Comparison of ENCODE assay signal across 24 cellular contexts in the genomic region with DNA sequence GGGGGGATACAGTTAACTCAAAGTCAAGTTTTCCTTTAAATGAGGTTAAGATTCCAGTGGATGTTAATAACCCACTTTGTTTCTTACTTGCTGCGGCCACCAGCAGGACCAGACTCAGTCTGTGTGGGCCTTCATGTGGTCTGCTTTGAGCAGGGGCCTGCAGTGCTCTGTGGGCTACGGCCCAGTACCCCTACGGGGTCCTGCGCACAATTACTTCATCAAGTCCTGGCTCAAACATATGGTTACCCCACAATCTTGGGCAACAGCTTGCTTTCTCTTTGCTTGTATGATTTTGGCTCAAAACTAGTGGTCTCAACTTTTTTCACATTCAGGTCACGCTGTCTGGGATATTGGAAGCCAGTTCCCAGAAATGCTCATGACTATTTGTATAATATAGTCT.
A peak's percentile ranks its signal among the peaks of the same experiment; 100 is the strongest.
DNase-seq lines count a peak whose midpoint lies in the region; ATAC-seq, FAIRE-seq and TF ChIP-seq lines count a peak whose summit lies in the region.
"Had no signal": no experiment of that assay in that cellular context is flagged by ENCODE, and none has a peak within 500 bp of the region (broad histone marks: within the 10 kb centered on the region; RNA-seq: fewer than 3 reads in every experiment).

No MANE protein-coding gene starts in this region.

- SMC1A ChIA-PET in GM12878 (lab: Charles Lee; ENCODE audit: uncharacterized antibody, unreplicated experiment) = interaction anchor here (1.0 kb wide), 1 partner anchor 65 kb away, joined by 3 read pairs; no protein-coding TSS in a partner anchor

- FAIRE-seq in GM12878 (lab: Jason Lieb, UNC) = no peak

- no peaks in the 10 kb centered on the region for H3F3A ChIP-seq in GM23338 (replicated peaks; ENCODE audit: low read depth)

- TF ChIP-seq CTCF in GM23338 (conservative IDR thresholded peaks at IDR 0.05; ENCODE audit: low read depth in 2 of 2) = no peak
- TF ChIP-seq CTCF in GM12878 (IDR thresholded peaks at IDR 0.05 in 2 of 3, conservative IDR thresholded peaks at IDR 0.05 in 1 of 3; ENCODE audit: control insufficient read depth in 2 of 3, extremely low read depth in 1 of 3, insufficient read depth in 1 of 3, low read depth in 3 of 3, low read length in 3 of 3) = no peak
- TF ChIP-seq CTCF in sigmoid colon (IDR thresholded peaks at IDR 0.05) = no peak

- 100% methylated on average over 5 of the region's 5 CpGs for WGBS in GM12878 (ENCODE audit: insufficient coverage, insufficient replicate concordance, low lambda C conversion rate, missing lambda C conversion rate)
- 79 to 80% methylated on average over 5 of the region's 5 CpGs for WGBS in sigmoid colon, 2 donors

- H3K4me2 ChIP-seq in GM23338 (no peak overlapping the region), GM12878 (ENCODE audit: control insufficient read depth, insufficient read depth) (peak overlapping the region; percentile 50; the same call in 1 of the 2 replicates)

- H2AFZ ChIP-seq in GM23338 = no peak overlapping the region
- no peak overlapping the region for H2AFZ ChIP-seq in GM12878 (ENCODE audit: control insufficient read depth, low read depth, low read length)
- H2AFZ ChIP-seq: GM23248 had no signal

- TF ChIP-seq EP300 in GM12878 (IDR thresholded peaks at IDR 0.05; ENCODE audit: borderline replicate concordance in 1 of 2, control insufficient read depth in 1 of 2, low read depth in 2 of 2, low read length in 2 of 2) = no peak
- TF ChIP-seq EP300 in sigmoid colon (IDR thresholded peaks at IDR 0.05) = no peak

- H3K9me3 ChIP-seq in GM12878 (replicated peaks; ENCODE audit: control insufficient read depth, insufficient read depth, low read length) = no peaks in the 10 kb centered on the region
- H3K9me3 ChIP-seq in sigmoid colon = no peaks in the 10 kb centered on the region
- H3K9me3 ChIP-seq: Caco-2, heart left ventricle, upper lobe of right lung had no signal

- no peaks in the 10 kb centered on the region for H3K27me3 Mint-ChIP-seq in T-helper 1 cell treated with Interleukin-12 subunit alpha and Interleukin-12 subunit beta and Interleukin-4 antibody, amounts not matched to agents 30 μg/mL and 1 μg/mL, for 36 hours (ENCODE audit: low read depth)
- H3K27me3 Mint-ChIP-seq in GM23338 (ENCODE audit: insufficient read depth, low read depth, poor library complexity) (no peaks in the 10 kb centered on the region), memory B cell (no peaks in the 10 kb centered on the region)
- H3K27me3 Mint-ChIP-seq: effector memory CD8-positive, alpha-beta T cell; naive thymus-derived CD8-positive, alpha-beta T cell; T-cell had no signal

- H3K4me3 Mint-ChIP-seq in T-helper 1 cell treated with Interleukin-12 subunit alpha and Interleukin-12 subunit beta and Interleukin-4 antibody, amounts not matched to agents 30 μg/mL and 1 μg/mL, for 36 hours = peak overlapping the region; percentile 12
- H3K4me3 Mint-ChIP-seq in GM23338 (no peak overlapping the region), memory B cell (no peak overlapping the region)
- H3K4me3 Mint-ChIP-seq: effector memory CD8-positive, alpha-beta T cell; naive thymus-derived CD8-positive, alpha-beta T cell; T-cell had no signal

- no peak overlapping the region for H3K9ac ChIP-seq in GM12878 (ENCODE audit: control insufficient read depth, insufficient read depth, low read length)
- H3K9ac ChIP-seq: GM23248 had no signal

- H4K20me1 ChIP-seq in GM23338 (replicated peaks; ENCODE audit: insufficient read depth) (peaks cover 7% of the 10 kb centered on the region), GM12878 (ENCODE audit: control insufficient read depth, insufficient read depth) (no peaks in the 10 kb centered on the region)

- CTCF ChIA-PET in GM12878 (lab: Yijun Ruan, JAX) = interaction anchor here (0.7 kb wide), 1 partner anchor 26 kb away, joined by 3 read pairs; no protein-coding TSS in a partner anchor

- H3K4me3 ChIP-seq in GM23338 (no peak overlapping the region), GM12878 (no peak overlapping the region), sigmoid colon (no peak overlapping the region)
- H3K4me3 ChIP-seq: GM23248, heart left ventricle, upper lobe of right lung had no signal

- in situ Hi-C loops in GM12878 (cut with MboI) = no loop called here

- no peak for DNase-seq in T-helper 1 cell
- no peak for DNase-seq in GM23338 (ENCODE audit: low spot score)
- no peak for DNase-seq in GM12878 (ENCODE audit: low read depth, low spot score)
- DNase-seq in memory B cell (ENCODE audit: low spot score in 2 of 2) = no peak
- DNase-seq in A172 (ENCODE audit: low spot score) = no peak
- no peak for DNase-seq in sigmoid colon
- DNase-seq in germinal center (ENCODE audit: low spot score) = no peak
- DNase-seq: activated naive CD4-positive, alpha-beta T cell; amniotic stem cell; Caco-2; effector memory CD8-positive, alpha-beta T cell; GM23248; heart left ventricle; naive thymus-derived CD8-positive, alpha-beta T cell; NCI-H1436; NCI-H524 treated with DMSO at 0.1 percent for 48 hours; OCI-M1; SHP77 treated with DMSO at 0.1 percent for 48 hours; small intestine; stimulated activated CD4-positive, alpha-beta T cell treated with anti-CD3 and anti-CD28 coated beads, Interleukin-2, amount 100 ng/mL, for 48 hours; T-cell; upper lobe of right lung had no signal

- H3K4me1 ChIP-seq in GM23338 (ENCODE audit: insufficient read depth) (peaks cover 29% of the 10 kb centered on the region), GM12878 (ENCODE audit: control insufficient read depth, insufficient read depth, low read length) (peaks cover 11% of the 10 kb centered on the region), sigmoid colon (peaks cover 0 to 8% (median 0%) of the 10 kb centered on the region in 4 donors)
- H3K4me1 ChIP-seq: upper lobe of right lung had no signal

- H3K36me3 ChIP-seq in GM23338 (ENCODE audit: insufficient read depth) (no peaks in the 10 kb centered on the region; the same call in 1 of the 2 replicates), GM12878 (ENCODE audit: control insufficient read depth in 2 of 2, insufficient read depth in 2 of 2, low read length in 1 of 2) (peaks cover 3 to 17% of the 10 kb centered on the region in 2 experiments), sigmoid colon (peaks cover 0 to 29% (median 2%) of the 10 kb centered on the region in 4 donors)

- intact Hi-C loops in GM12878 (cut with micrococcal nuclease; ENCODE audit: unreplicated experiment) = loop anchor here (10.0 kb wide), 1 partner anchor 55 kb away; no protein-coding TSS in a partner anchor
- intact Hi-C loops in sigmoid colon (cut with DNase I) = no loop called here

- H3K27me3 ChIP-seq in GM23338 (ENCODE audit: insufficient read depth) (no peaks in the 10 kb centered on the region), GM12878 (replicated peaks in 1 of 2; ENCODE audit: control insufficient read depth in 2 of 2, insufficient read depth in 2 of 2, low read length in 1 of 2) (no peaks in the 10 kb centered on the region), sigmoid colon (no peaks in the 10 kb centered on the region)
- H3K27me3 ChIP-seq: heart left ventricle, upper lobe of right lung had no signal

- H3K27ac Mint-ChIP-seq in T-helper 1 cell treated with Interleukin-12 subunit alpha and Interleukin-12 subunit beta and Interleukin-4 antibody, amounts not matched to agents 30 μg/mL and 1 μg/mL, for 36 hours = peak overlapping the region; percentile 64
- H3K27ac Mint-ChIP-seq in GM23338 (peak overlapping the region; percentile 47; the same call in 1 of the 2 replicates), memory B cell (peak overlapping the region; percentile 29)

- H3K36me3 Mint-ChIP-seq in T-helper 1 cell treated with Interleukin-12 subunit alpha and Interleukin-12 subunit beta and Interleukin-4 antibody, amounts not matched to agents 30 μg/mL and 1 μg/mL, for 36 hours (ENCODE audit: low read depth) = peaks cover 61% of the 10 kb centered on the region
- H3K36me3 Mint-ChIP-seq in GM23338 (ENCODE audit: low read depth) = peaks cover 34% of the 10 kb centered on the region
- peaks cover 38% of the 10 kb centered on the region for H3K36me3 Mint-ChIP-seq in memory B cell

- H3K4me1 Mint-ChIP-seq in T-helper 1 cell treated with Interleukin-12 subunit alpha and Interleukin-12 subunit beta and Interleukin-4 antibody, amounts not matched to agents 30 μg/mL and 1 μg/mL, for 36 hours (ENCODE audit: low read depth) = peaks cover 43% of the 10 kb centered on the region
- H3K4me1 Mint-ChIP-seq in GM23338 (peaks cover 34% of the 10 kb centered on the region), memory B cell (peaks cover 13% of the 10 kb centered on the region)

- H3K79me2 ChIP-seq in GM23338 (replicated peaks; ENCODE audit: insufficient read depth) = no peaks in the 10 kb centered on the region; the same call in 1 of the 2 replicates
- no peaks in the 10 kb centered on the region for H3K79me2 ChIP-seq in GM12878 (ENCODE audit: control insufficient read depth, insufficient read depth, low read length)

- TF ChIP-seq RAD21 in GM12878 (IDR thresholded peaks at IDR 0.05; ENCODE audit: insufficient read depth, low read depth, low read length) = no peak

- POLR2A ChIA-PET in GM12878 (lab: Charles Lee) = interaction anchor here (0.6 kb wide), 1 partner anchor 64 kb away, joined by 3 read pairs; no protein-coding TSS in a partner anchor

- H3K9me2 ChIP-seq in GM23338 (ENCODE audit: insufficient read depth) = no peaks in the 10 kb centered on the region

- H3K27ac ChIP-seq in GM23338 (ENCODE audit: low read depth) = no peak overlapping the region
- H3K27ac ChIP-seq in GM12878 (ENCODE audit: control insufficient read depth, insufficient read depth) = 0 out of 2 replicates have a peak overlapping the region, but pooled peaks have one; percentile 5
- no peak overlapping the region for H3K27ac ChIP-seq in sigmoid colon
- H3K27ac ChIP-seq: 22Rv1, GM23248, upper lobe of right lung had no signal

- no peaks in the 10 kb centered on the region for H3K9me3 Mint-ChIP-seq in T-helper 1 cell treated with Interleukin-12 subunit alpha and Interleukin-12 subunit beta and Interleukin-4 antibody, amounts not matched to agents 30 μg/mL and 1 μg/mL, for 36 hours
- no peaks in the 10 kb centered on the region for H3K9me3 Mint-ChIP-seq in GM23338
- H3K9me3 Mint-ChIP-seq in memory B cell = no peaks in the 10 kb centered on the region
- H3K9me3 Mint-ChIP-seq: effector memory CD8-positive, alpha-beta T cell; naive thymus-derived CD8-positive, alpha-beta T cell; T-cell had no signal

- BruUV-seq in GM12878 (replicated peaks; lab: Mats Ljungman, UMichigan) = no TSS peak

- ATAC-seq in GM23338 (peak; percentile 65), GM12878 (peak; percentile 22; the same call in 1 of the 3 replicates), memory B cell (ENCODE audit: low read depth) (no peak)
- ATAC-seq: effector memory CD8-positive, alpha-beta T cell; heart left ventricle; naive thymus-derived CD8-positive, alpha-beta T cell; T-cell; upper lobe of right lung had no signal

- TF ChIP-seq POLR2A in GM12878 (IDR thresholded peaks at IDR 0.05; ENCODE audit: low read depth, low read length) = no peak
- no peak for TF ChIP-seq POLR2A in sigmoid colon (IDR thresholded peaks at IDR 0.05)

- RAD21 ChIA-PET in GM12878 (lab: Charles Lee; ENCODE audit: unreplicated experiment) = no interaction called here

TF ChIP-seq in GM23338, 12 proteins besides CTCF, POLR2A, EP300 and RAD21 (continues in another document):
- TF ChIP-seq CREB1 (CRISPR knock-in tag; IDR thresholded peaks at IDR 0.05; ENCODE audit: low read depth) (no peak), JUNB (IDR thresholded peaks at IDR 0.05; ENCODE audit: unreplicated experiment) (no peak)

TF ChIP-seq in GM12878, 131 proteins besides CTCF, POLR2A, EP300 and RAD21:
- no peak for TF ChIP-seq SMARCA5 (IDR thresholded peaks at IDR 0.05)
